Comparison of ENCODE assay signal across 2 cellular contexts in the genomic region with DNA sequence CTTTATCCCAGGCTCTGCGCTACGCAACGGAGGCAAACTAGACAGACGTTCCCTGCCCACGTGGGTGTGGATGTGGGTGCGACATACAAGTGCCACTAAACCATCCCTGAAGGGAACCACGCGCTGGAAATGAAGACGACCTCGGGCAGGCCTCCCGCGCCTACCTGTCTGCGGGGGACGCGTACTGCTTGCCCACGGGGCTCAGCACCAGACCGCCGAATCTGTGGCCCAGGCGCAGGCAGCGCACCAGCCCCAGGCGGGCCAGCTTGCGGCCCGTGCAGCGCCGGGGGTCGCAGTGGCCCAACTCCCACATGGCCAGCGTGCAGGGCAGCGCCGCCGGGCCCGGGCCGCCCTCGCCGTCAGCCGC.
TF ChIP-seq lines count a peak whose summit lies in the region.

No MANE protein-coding gene starts in this region.

TF ChIP-seq in GM12878, 131 proteins besides CTCF, POLR2A, EP300 and RAD21:
- TF ChIP-seq MXI1 (IDR thresholded peaks at IDR 0.05; ENCODE audit: low read depth, low read length): peak; percentile 13; the same call in 1 of the 2 replicates
- TF ChIP-seq ESRRA (IDR thresholded peaks at IDR 0.05; ENCODE audit: low read length): no peak
- TF ChIP-seq SMARCA5 (IDR thresholded peaks at IDR 0.05): 0 out of 2 replicates have a peak, but pooled peaks have one; percentile 43
- no peak for TF ChIP-seq RELA (IDR thresholded peaks at IDR 0.05; ENCODE audit: borderline replicate concordance, partially characterized antibody)

TF ChIP-seq in liver, 16 proteins besides CTCF, POLR2A, EP300 and RAD21:
- TF ChIP-seq FOXA1 (IDR thresholded peaks at IDR 0.05): no peak
- TF ChIP-seq GABPA (IDR thresholded peaks at IDR 0.05 in 1 of 2, conservative IDR thresholded peaks at IDR 0.05 in 1 of 2): no peak
